In the genomic region with DNA sequence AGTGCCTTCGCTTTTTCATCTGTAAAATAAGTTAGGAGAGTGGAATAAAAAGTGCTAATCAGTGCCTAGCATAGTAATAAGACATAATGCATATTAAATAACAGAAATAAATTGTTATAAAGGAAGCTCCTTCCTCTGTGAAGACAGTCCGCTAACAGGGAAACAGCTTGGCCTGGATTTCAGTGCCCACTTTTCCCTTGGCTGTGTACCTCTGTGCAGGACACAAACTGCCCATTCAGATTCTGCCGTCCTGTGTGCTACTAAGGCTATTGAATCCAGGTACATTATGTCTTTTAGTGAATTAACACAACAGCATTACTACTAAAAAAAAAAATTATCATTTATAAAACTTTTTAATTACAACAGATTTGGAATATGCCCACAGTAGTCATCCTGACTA, we compare ENCODE assay signal across 23 cellular contexts.
DNase-seq lines count a peak whose midpoint lies in the region; ATAC-seq, FAIRE-seq and TF ChIP-seq lines count a peak whose summit lies in the region.
"Had no signal": no experiment of that assay in that cellular context is flagged by ENCODE, and none has a peak within 500 bp of the region (broad histone marks: within the 10 kb centered on the region; RNA-seq: fewer than 3 reads in every experiment).

No MANE protein-coding gene starts in this region.

- POLR2A ChIA-PET in activated CD8-positive, alpha-beta T cell treated with anti-CD3 and anti-CD28 coated beads for 36 hours (lab: Charles Lee) = interaction anchor here (1.7 kb wide), 1 partner anchor 9 kb away, joined by 5 read pairs; no protein-coding TSS in a partner anchor
- POLR2A ChIA-PET in activated CD8-positive, alpha-beta T cell treated with anti-CD3 and anti-CD28 coated beads, Interleukin-2, amount 10 ng/mL, durations not matched to agents 7 days and 5 days (lab: Charles Lee) = no interaction called here

- no peak for ATAC-seq in activated CD8-positive, alpha-beta T cell treated with anti-CD3 and anti-CD28 coated beads for 36 hours
- ATAC-seq in activated CD8-positive, alpha-beta T cell treated with anti-CD3 and anti-CD28 coated beads, Interleukin-2, amount 10 ng/mL, durations not matched to agents 7 days and 5 days = no peak
- ATAC-seq in GM23338 = no peak
- no peak for ATAC-seq in activated T-helper 17 cell treated with anti-CD3 and anti-CD28 coated beads, Interleukin-2, amount 50 U/mL, for 72 hours (replicated peaks)
- ATAC-seq: stimulated activated naive CD8-positive, alpha-beta T cell treated with anti-CD3 and anti-CD28 coated beads, Interleukin-15, amount 100 ng/mL, for 72 hours had no signal

- H3K27me3 Mint-ChIP-seq in activated CD8-positive, alpha-beta T cell treated with anti-CD3 and anti-CD28 coated beads for 36 hours = no peaks in the 10 kb centered on the region
- H3K27me3 Mint-ChIP-seq in activated CD8-positive, alpha-beta T cell treated with anti-CD3 and anti-CD28 coated beads, Interleukin-2, amount 10 ng/mL, durations not matched to agents 7 days and 5 days (ENCODE audit: low read depth) = no peaks in the 10 kb centered on the region
- peaks cover 4% of the 10 kb centered on the region for H3K27me3 Mint-ChIP-seq in GM23338 (ENCODE audit: insufficient read depth, low read depth, poor library complexity)
- no peaks in the 10 kb centered on the region for H3K27me3 Mint-ChIP-seq in activated T-helper 17 cell treated with anti-CD3 and anti-CD28 coated beads, Interleukin-2, amount 50 U/mL, for 72 hours
- H3K27me3 Mint-ChIP-seq in nephron (ENCODE audit: low read depth) = no peaks in the 10 kb centered on the region
- H3K27me3 Mint-ChIP-seq: activated CD4-positive, alpha-beta T cell treated with anti-CD3 and anti-CD28 coated beads, Interleukin-2, amount 10 ng/mL, durations not matched to agents 7 days and 5 days; stimulated activated naive CD8-positive, alpha-beta T cell treated with anti-CD3 and anti-CD28 coated beads, Interleukin-15, amount 100 ng/mL, for 72 hours had no signal

- H3K9me3 ChIP-seq in uterus = no peaks in the 10 kb centered on the region
- H3K9me3 ChIP-seq: esophagus muscularis mucosa, mucosa of descending colon, sigmoid colon, thyroid gland had no signal

- H3K9me3 Mint-ChIP-seq in activated CD8-positive, alpha-beta T cell treated with anti-CD3 and anti-CD28 coated beads for 36 hours = no peaks in the 10 kb centered on the region
- no peaks in the 10 kb centered on the region for H3K9me3 Mint-ChIP-seq in activated CD8-positive, alpha-beta T cell treated with anti-CD3 and anti-CD28 coated beads, Interleukin-2, amount 10 ng/mL, durations not matched to agents 7 days and 5 days (ENCODE audit: insufficient read depth)
- no peaks in the 10 kb centered on the region for H3K9me3 Mint-ChIP-seq in GM23338
- H3K9me3 Mint-ChIP-seq in activated T-helper 17 cell treated with anti-CD3 and anti-CD28 coated beads, Interleukin-2, amount 50 U/mL, for 72 hours = no peaks in the 10 kb centered on the region
- H3K9me3 Mint-ChIP-seq in nephron = no peaks in the 10 kb centered on the region
- H3K9me3 Mint-ChIP-seq: activated CD4-positive, alpha-beta T cell treated with anti-CD3 and anti-CD28 coated beads, Interleukin-2, amount 10 ng/mL, durations not matched to agents 7 days and 5 days; T-helper 2 cell treated with Interferon-gamma antibody and Interleukin-4, amounts not matched to agents 5 μg/mL and 100 μg/mL, for 36 hours had no signal

- intact Hi-C loops in activated CD8-positive, alpha-beta T cell treated with anti-CD3 and anti-CD28 coated beads for 36 hours (cut with micrococcal nuclease) = no loop called here
- intact Hi-C loops in uterus (cut with DNase I; ENCODE audit: low total_unique reads) = no loop called here

- H3K27ac Mint-ChIP-seq in activated CD8-positive, alpha-beta T cell treated with anti-CD3 and anti-CD28 coated beads for 36 hours = peak overlapping the region; percentile 44
- H3K27ac Mint-ChIP-seq in activated CD8-positive, alpha-beta T cell treated with anti-CD3 and anti-CD28 coated beads, Interleukin-2, amount 10 ng/mL, durations not matched to agents 7 days and 5 days = no peak overlapping the region
- H3K27ac Mint-ChIP-seq in GM23338 (no peak overlapping the region), nephron (peak overlapping the region in 2 of 3 experiments; percentile 27 to 79)
- peak overlapping the region; percentile 15 for H3K27ac Mint-ChIP-seq in activated T-helper 17 cell treated with anti-CD3 and anti-CD28 coated beads, Interleukin-2, amount 50 U/mL, for 72 hours
- H3K27ac Mint-ChIP-seq: activated CD4-positive, alpha-beta T cell treated with anti-CD3 and anti-CD28 coated beads, Interleukin-2, amount 10 ng/mL, durations not matched to agents 7 days and 5 days; T-helper 2 cell treated with Interferon-gamma antibody and Interleukin-4, amounts not matched to agents 5 μg/mL and 100 μg/mL, for 36 hours had no signal

- peaks cover 68% of the 10 kb centered on the region for H3K4me1 Mint-ChIP-seq in activated CD8-positive, alpha-beta T cell treated with anti-CD3 and anti-CD28 coated beads for 36 hours (ENCODE audit: low read depth)
- H3K4me1 Mint-ChIP-seq in activated CD8-positive, alpha-beta T cell treated with anti-CD3 and anti-CD28 coated beads, Interleukin-2, amount 10 ng/mL, durations not matched to agents 7 days and 5 days (ENCODE audit: low read depth) = peaks cover 47% of the 10 kb centered on the region
- peaks cover 70% of the 10 kb centered on the region for H3K4me1 Mint-ChIP-seq in GM23338
- peaks cover 40% of the 10 kb centered on the region for H3K4me1 Mint-ChIP-seq in activated T-helper 17 cell treated with anti-CD3 and anti-CD28 coated beads, Interleukin-2, amount 50 U/mL, for 72 hours
- H3K4me1 Mint-ChIP-seq in nephron = peaks cover 58% of the 10 kb centered on the region

- H3K27me3 ChIP-seq in GM23338 (ENCODE audit: insufficient read depth) (no peaks in the 10 kb centered on the region), uterus (no peaks in the 10 kb centered on the region)
- H3K27me3 ChIP-seq: esophagus muscularis mucosa, sigmoid colon, thyroid gland had no signal

- H3K4me3 ChIP-seq in GM23338 (no peak overlapping the region), uterus (no peak overlapping the region)
- H3K4me3 ChIP-seq: esophagus muscularis mucosa, mucosa of descending colon, sigmoid colon, thyroid gland had no signal

- H3K9me2 ChIP-seq in GM23338 (ENCODE audit: insufficient read depth) = no peaks in the 10 kb centered on the region

- H3K4me1 ChIP-seq in GM23338 (ENCODE audit: insufficient read depth) (peaks cover 90% of the 10 kb centered on the region), uterus (peaks cover 0 to 3% of the 10 kb centered on the region in 2 donors)

- H3K27ac ChIP-seq in GM23338 (ENCODE audit: low read depth) (peak overlapping the region; percentile 28; the same call in 1 of the 2 replicates), uterus (no peak overlapping the region)
- H3K27ac ChIP-seq: 22Rv1, esophagus muscularis mucosa, sigmoid colon, thyroid gland had no signal

- H3K36me3 Mint-ChIP-seq in activated CD8-positive, alpha-beta T cell treated with anti-CD3 and anti-CD28 coated beads for 36 hours (ENCODE audit: low read depth) = peaks cover 8% of the 10 kb centered on the region
- peaks cover 14% of the 10 kb centered on the region for H3K36me3 Mint-ChIP-seq in activated CD8-positive, alpha-beta T cell treated with anti-CD3 and anti-CD28 coated beads, Interleukin-2, amount 10 ng/mL, durations not matched to agents 7 days and 5 days (ENCODE audit: low read depth)
- H3K36me3 Mint-ChIP-seq in GM23338 (ENCODE audit: low read depth) (no peaks in the 10 kb centered on the region), nephron (ENCODE audit: low read depth) (peaks cover 14% of the 10 kb centered on the region)
- H3K36me3 Mint-ChIP-seq in activated T-helper 17 cell treated with anti-CD3 and anti-CD28 coated beads, Interleukin-2, amount 50 U/mL, for 72 hours (ENCODE audit: low read depth) = no peaks in the 10 kb centered on the region

- no peak for TF ChIP-seq POLR2A in uterus (IDR thresholded peaks at IDR 0.05)

- peaks cover 100% of the 10 kb centered on the region for H3K79me2 ChIP-seq in GM23338 (replicated peaks; ENCODE audit: insufficient read depth)

- CTCF ChIA-PET in activated CD8-positive, alpha-beta T cell treated with anti-CD3 and anti-CD28 coated beads for 36 hours (lab: Charles Lee) = interaction anchor here (0.9 to 1.2 kb wide), 3 partner anchors 8 to 48 kb away, joined by 3 to 4 read pairs (median 3); no protein-coding TSS in a partner anchor
- CTCF ChIA-PET in activated CD8-positive, alpha-beta T cell treated with anti-CD3 and anti-CD28 coated beads, Interleukin-2, amount 10 ng/mL, durations not matched to agents 7 days and 5 days (lab: Charles Lee) = interaction anchor here (1.6 kb wide), 1 partner anchor 44 kb away, joined by 4 read pairs; no protein-coding TSS in a partner anchor

- peaks cover 67% of the 10 kb centered on the region for H4K20me1 ChIP-seq in GM23338 (replicated peaks; ENCODE audit: insufficient read depth)

- H3K36me3 ChIP-seq in GM23338 (ENCODE audit: insufficient read depth) = no peaks in the 10 kb centered on the region
- H3K36me3 ChIP-seq in uterus = no peaks in the 10 kb centered on the region
- H3K36me3 ChIP-seq: esophagus muscularis mucosa, sigmoid colon, thyroid gland had no signal

- TF ChIP-seq CTCF in activated CD8-positive, alpha-beta T cell treated with anti-CD3 and anti-CD28 coated beads for 36 hours (IDR thresholded peaks at IDR 0.05) = no peak
- TF ChIP-seq CTCF in GM23338 (conservative IDR thresholded peaks at IDR 0.05; ENCODE audit: low read depth in 2 of 2) (no peak), nephron (IDR thresholded peaks at IDR 0.05; ENCODE audit: unreplicated experiment in 3 of 3) (no peak), uterus (IDR thresholded peaks at IDR 0.05) (no peak)

- H3K4me3 Mint-ChIP-seq in activated CD8-positive, alpha-beta T cell treated with anti-CD3 and anti-CD28 coated beads for 36 hours = no peak overlapping the region
- no peak overlapping the region for H3K4me3 Mint-ChIP-seq in activated CD8-positive, alpha-beta T cell treated with anti-CD3 and anti-CD28 coated beads, Interleukin-2, amount 10 ng/mL, durations not matched to agents 7 days and 5 days
- no peak overlapping the region for H3K4me3 Mint-ChIP-seq in GM23338
- peak overlapping the region; percentile 63 for H3K4me3 Mint-ChIP-seq in activated T-helper 17 cell treated with anti-CD3 and anti-CD28 coated beads, Interleukin-2, amount 50 U/mL, for 72 hours
- no peak overlapping the region for H3K4me3 Mint-ChIP-seq in nephron
- H3K4me3 Mint-ChIP-seq: activated CD4-positive, alpha-beta T cell treated with anti-CD3 and anti-CD28 coated beads, Interleukin-2, amount 10 ng/mL, durations not matched to agents 7 days and 5 days; stimulated activated naive CD8-positive, alpha-beta T cell treated with anti-CD3 and anti-CD28 coated beads, Interleukin-15, amount 100 ng/mL, for 72 hours; T-helper 2 cell treated with Interferon-gamma antibody and Interleukin-4, amounts not matched to agents 5 μg/mL and 100 μg/mL, for 36 hours had no signal

- H2AFZ ChIP-seq in GM23338 = no peak overlapping the region

- DNase-seq in activated CD8-positive, alpha-beta T cell treated with anti-CD3 and anti-CD28 coated beads for 36 hours = no peak
- DNase-seq in activated CD8-positive, alpha-beta T cell treated with anti-CD3 and anti-CD28 coated beads, Interleukin-2, amount 10 ng/mL, durations not matched to agents 7 days and 5 days = no peak
- no peak for DNase-seq in GM23338 (ENCODE audit: low spot score)
- DNase-seq in NCI-H146 (lab: John Stamatoyannopoulos, UW) = no peak
- DNase-seq in urothelium cell line (ENCODE audit: low spot score) = no peak
- no peak for DNase-seq in uterus
- DNase-seq: activated CD4-positive, alpha-beta T cell treated with anti-CD3 and anti-CD28 coated beads, Interleukin-2, amount 10 ng/mL, durations not matched to agents 7 days and 5 days; effector memory CD4-positive, alpha-beta T cell; Kasumi-1; mucosa of descending colon; MV-4-11; NCI-H1694 treated with DMSO at 0.1 percent for 48 hours; NCI-H2227 treated with DMSO at 0.1 percent for 48 hours; sigmoid colon; stimulated activated naive CD8-positive, alpha-beta T cell treated with anti-CD3 and anti-CD28 coated beads, Interleukin-15, amount 100 ng/mL, for 72 hours had no signal

- no peak for FAIRE-seq in urothelium cell line (lab: Jason Lieb, UNC)
- FAIRE-seq: colon, frontal cortex had no signal

- no peaks in the 10 kb centered on the region for H3F3A ChIP-seq in GM23338 (replicated peaks; ENCODE audit: low read depth)

- H3K4me2 ChIP-seq in GM23338 = peak overlapping the region; percentile 48

Comparison
In these comparisons a context has a peak if more than half of its experiments do, and no peak if none do; other contexts are left out.
1. H3K27ac Mint-ChIP-seq: peak in activated CD8-positive, alpha-beta T cell treated with anti-CD3 and anti-CD28 coated beads for 36 hours (single experiment), activated T-helper 17 cell treated with anti-CD3 and anti-CD28 coated beads, Interleukin-2, amount 50 U/mL, for 72 hours (single experiment) and nephron (2 of 3); none in activated CD8-positive, alpha-beta T cell treated with anti-CD3 and anti-CD28 coated beads, Interleukin-2, amount 10 ng/mL, durations not matched to agents 7 days and 5 days (single experiment) and GM23338 (single experiment).